8 cellular contexts compared by ENCODE assay signal in genomic region chr5:171336486-171337206, GRCh38. TPM values are rescaled to one million over a fixed set of nuclear protein-coding genes. Genes with fewer than 3 reads are reported as not detected.
DNase-seq lines count a peak whose midpoint lies in the region; ATAC-seq and TF ChIP-seq lines count a peak whose summit lies in the region.

No MANE protein-coding gene starts in this region.

- H3K4me1 ChIP-seq in iPS DF 6.9 (ENCODE audit: control insufficient read depth, insufficient read depth, low read length) = no peaks in the 10 kb centered on the region

- in situ Hi-C loops in astrocyte of the cerebellum (cut with HindIII; ENCODE audit: low sequenced_read_pairs) = loop anchor here (5.0 kb wide), 1 partner anchor 64 kb away; no protein-coding TSS in a partner anchor

- H3K9me3 ChIP-seq in iPS DF 6.9 (ENCODE audit: control insufficient read depth, insufficient read depth, low read length) = no peaks in the 10 kb centered on the region

- peak; percentile 84 for TF ChIP-seq CTCF in astrocyte of the cerebellum (IDR thresholded peaks at IDR 0.05; ENCODE audit: low read depth, low read length, missing control alignments)

- H3K27me3 ChIP-seq in iPS DF 6.9 (ENCODE audit: control insufficient read depth, insufficient read depth, low read length) = peaks cover 16% of the 10 kb centered on the region; the same call in 1 of the 2 replicates

- WGBS in iPS DF 6.9 (ENCODE audit: insufficient coverage, insufficient read length) = no CpG with 5 or more reads among the region's 32 CpGs

- peak; percentile 17 for DNase-seq in stimulated activated CD4-positive, alpha-beta T cell treated with anti-CD3 and anti-CD28 coated beads, Interleukin-4, amount 100 ng/mL, for 24 hours
- no peak for DNase-seq in stimulated activated CD4-positive, alpha-beta T cell treated with anti-CD3 and anti-CD28 coated beads, Interleukin-4, amount 100 ng/mL, for 4 hours
- DNase-seq in NCI-H2196 (lab: John Stamatoyannopoulos, UW; ENCODE audit: unreplicated experiment) = peak; percentile 47
- peak; percentile 34 for DNase-seq in astrocyte of the cerebellum (ENCODE audit: low read depth)
- DNase-seq in iPS DF 6.9 (ENCODE audit: low read depth, low spot score) = no peak
- DNase-seq in renal cortical epithelial cell (ENCODE audit: low read depth) = peak; percentile 50
- DNase-seq in DMS153 (lab: John Stamatoyannopoulos, UW) = no peak

- H3K27ac ChIP-seq in iPS DF 6.9 (ENCODE audit: low read length) = no peak overlapping the region

- no peaks in the 10 kb centered on the region for H3K36me3 ChIP-seq in iPS DF 6.9 (ENCODE audit: control insufficient read depth, insufficient read depth, low read length)

- no peak for ATAC-seq in GM18517 (IDR thresholded peaks at IDR 0.05; ENCODE audit: unreplicated experiment)

- H3K4me3 ChIP-seq in astrocyte of the cerebellum (ENCODE audit: low read depth, low read length) = peak overlapping the region; percentile 50
- peak overlapping the region; percentile 26; the same call in 1 of the 2 replicates for H3K4me3 ChIP-seq in iPS DF 6.9 (ENCODE audit: low read length)

RNA-seq across cellular contexts. Expression of gene TLX3, which starts 27.6 kb away (rescaled TPM):
- 0.35 TPM in 1 of 2 replicates, not detected in the other for total RNA-seq in renal cortical epithelial cell

RNA-seq across cellular contexts. Expression of gene NPM1, which starts 51.0 kb away (rescaled TPM):
- total RNA-seq in renal cortical epithelial cell = 1,217 and 1,585 TPM in 2 replicates

Comparison
In these comparisons a context has a peak if more than half of its experiments do, and no peak if none do; other contexts are left out.
1. DNase-seq: peak in stimulated activated CD4-positive, alpha-beta T cell treated with anti-CD3 and anti-CD28 coated beads, Interleukin-4, amount 100 ng/mL, for 24 hours (single experiment), NCI-H2196 (single experiment), astrocyte of the cerebellum (single experiment) and renal cortical epithelial cell (single experiment); none in stimulated activated CD4-positive, alpha-beta T cell treated with anti-CD3 and anti-CD28 coated beads, Interleukin-4, amount 100 ng/mL, for 4 hours (0 of 2), iPS DF 6.9 (single experiment) and DMS153 (single experiment).